9 cellular contexts compared by ENCODE assay signal in the genomic region with DNA sequence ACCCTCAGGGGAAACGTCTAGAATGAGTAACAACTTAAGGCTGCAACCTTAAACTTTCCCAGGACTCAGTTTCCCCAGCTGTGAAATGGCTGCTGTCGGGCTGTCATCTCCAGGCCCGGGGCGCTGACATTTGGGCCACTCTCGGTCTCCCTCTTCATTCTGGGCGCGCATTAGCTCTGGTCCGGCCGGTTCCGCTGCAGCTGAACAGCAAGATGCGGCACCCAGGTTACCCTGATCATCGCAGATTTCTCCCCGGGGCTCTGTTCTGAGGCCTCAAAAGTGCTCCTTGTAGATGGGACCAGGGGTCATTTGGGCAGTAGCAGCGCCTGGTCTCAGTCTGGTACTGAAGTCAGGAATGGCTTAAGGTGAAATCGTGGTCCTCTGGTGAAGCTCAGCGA. TPM values are rescaled to one million over a fixed set of nuclear protein-coding genes. Genes with fewer than 3 reads are reported as not detected.
DNase-seq lines count a peak whose midpoint lies in the region; ATAC-seq and TF ChIP-seq lines count a peak whose summit lies in the region.
"Had no signal": no experiment of that assay in that cellular context is flagged by ENCODE, and none has a peak within 500 bp of the region (broad histone marks: within the 10 kb centered on the region; RNA-seq: fewer than 3 reads in every experiment).

No MANE protein-coding gene starts in this region.

- intact Hi-C loops in body of pancreas (cut with DNase I) (no loop called here), aorta (cut with DNase I) (loop anchor here in 1 of 2 donors (5.0 kb wide), 1 partner anchor 103 kb away; the partner anchor contains the start of gene CFAP251)

- H2AFZ ChIP-seq in ACC112 (ENCODE audit: low read length, unreplicated experiment) = peak overlapping the region; percentile 17

- TF ChIP-seq POLR2A in body of pancreas (IDR thresholded peaks at IDR 0.05) = no peak

- H3K9ac ChIP-seq in mucosa of rectum (ENCODE audit: low read depth in 1 of 2, low read length in 2 of 2) = no peak overlapping the region

- H3K4me3 ChIP-seq in ACC112 (ENCODE audit: low read depth, low read length) (peak overlapping the region; percentile 70), HFF-Myc (replicated peaks; ENCODE audit: low read depth, low read length) (peak overlapping the region; percentile 53), body of pancreas (no peak overlapping the region), mucosa of rectum (ENCODE audit: low read length in 2 of 2) (peak overlapping the region; percentile 65 to 69), aorta (ENCODE audit: low read length in 2 of 2) (peak overlapping the region in 1 of 2 donors; percentile 96)

- no peaks in the 10 kb centered on the region for H3K79me2 ChIP-seq in ACC112 (ENCODE audit: control insufficient read depth, insufficient read depth, low read length, unreplicated experiment)

- peaks cover 2% of the 10 kb centered on the region for H3K4me1 ChIP-seq in ACC112 (ENCODE audit: control insufficient read depth, insufficient read depth, low read length, unreplicated experiment)
- H3K4me1 ChIP-seq in body of pancreas = peaks cover 36% of the 10 kb centered on the region
- H3K4me1 ChIP-seq in mucosa of rectum (ENCODE audit: control insufficient read depth in 2 of 2, insufficient read depth in 2 of 2, low read length in 2 of 2) = peaks cover 8 to 13% of the 10 kb centered on the region in 2 donors
- H3K4me1 ChIP-seq in aorta (ENCODE audit: control insufficient read depth in 1 of 2, insufficient read depth in 2 of 2, low read length in 2 of 2) = peaks cover 0 to 1% of the 10 kb centered on the region in 2 donors

- TF ChIP-seq CTCF in HFF-Myc (IDR thresholded peaks at IDR 0.05; ENCODE audit: low read depth, low read length, missing control alignments) (no peak), body of pancreas (IDR thresholded peaks at IDR 0.05) (no peak)

- no peaks in the 10 kb centered on the region for H3K9me3 ChIP-seq in body of pancreas
- H3K9me3 ChIP-seq in mucosa of rectum (ENCODE audit: control insufficient read depth in 2 of 2, low read length in 2 of 2) = no peaks in the 10 kb centered on the region
- no peaks in the 10 kb centered on the region for H3K9me3 ChIP-seq in aorta (ENCODE audit: control insufficient read depth, low read length)

- DNase-seq in HFF-Myc (ENCODE audit: extremely low read depth, low read depth) (no peak), body of pancreas (peak in 1 of 4 donors; percentile 14), aorta (no peak), AG08396 (ENCODE audit: low spot score) (no peak), SK-N-DZ (ENCODE audit: low spot score) (no peak)
- DNase-seq: GF-D8 had no signal

- no peak for ATAC-seq in body of pancreas
- ATAC-seq in aorta (ENCODE audit: low FRiP score) = no peak
- ATAC-seq in GM21528 (IDR thresholded peaks at IDR 0.05; ENCODE audit: low FRiP score, unreplicated experiment) = no peak

- H3K36me3 ChIP-seq in ACC112 (ENCODE audit: insufficient read depth, low read length) (no peaks in the 10 kb centered on the region), body of pancreas (replicated peaks in 1 of 2; ENCODE audit: insufficient read depth in 1 of 2, low read depth in 2 of 2) (no peaks in the 10 kb centered on the region), mucosa of rectum (ENCODE audit: control insufficient read depth in 2 of 2, insufficient read depth in 2 of 2, low read length in 2 of 2) (no peaks in the 10 kb centered on the region), aorta (ENCODE audit: control insufficient read depth in 1 of 2, insufficient read depth in 2 of 2, low read length in 1 of 2) (no peaks in the 10 kb centered on the region)

- 42 to 49% methylated on average over 15 to 16 of the region's 16 CpGs for WGBS in body of pancreas, 2 donors
- WGBS in aorta, 2 donors = 57 to 66% methylated on average over 15 to 16 of the region's 16 CpGs

- H3K27me3 ChIP-seq in ACC112 (ENCODE audit: insufficient read depth, low read length) (no peaks in the 10 kb centered on the region), body of pancreas (no peaks in the 10 kb centered on the region), mucosa of rectum (ENCODE audit: control insufficient read depth in 2 of 2, insufficient read depth in 2 of 2, low read length in 2 of 2) (no peaks in the 10 kb centered on the region), aorta (ENCODE audit: control insufficient read depth in 1 of 2, insufficient read depth in 2 of 2, low read length in 1 of 2) (no peaks in the 10 kb centered on the region)

- H3K27ac ChIP-seq in ACC112 (ENCODE audit: low read depth, low read length) (no peak overlapping the region), body of pancreas (peak overlapping the region; percentile 80 to 89 (median 84)), mucosa of rectum (ENCODE audit: low read depth in 2 of 2, low read length in 2 of 2) (no peak overlapping the region), aorta (ENCODE audit: low read depth in 1 of 2, low read length in 2 of 2) (no peak overlapping the region)

RNA-seq across cellular contexts. Expression of gene BCL7A, which starts 0.9 kb away (rescaled TPM):
- total RNA-seq in body of pancreas = 10 to 100 TPM; 19.1 to 25.2 TPM
- 1 to 10 TPM; 6.2 to 6.3 TPM for total RNA-seq in aorta
- polyA plus RNA-seq in aorta = 1 to 10 TPM; 1.1 to 2.7 TPM
- polyA plus RNA-seq in SK-N-DZ (2014; cell fraction: cytosol; rRNA removed) = 57.4 and 60.7 TPM in 2 replicates
- polyA plus RNA-seq in SK-N-DZ (2014; cell fraction: nucleus; rRNA removed) = 21.8 and 23.0 TPM in 2 replicates

RNA-seq across cellular contexts. Expression of gene MLXIP, which starts 57.8 kb away (rescaled TPM):
- total RNA-seq in body of pancreas (10 to 100 TPM; 43.6 to 84.0 TPM), aorta (10 to 100 TPM; 49.8 to 65.1 TPM)
- polyA plus RNA-seq in aorta = 10 to 100 TPM; 10.3 to 39.0 TPM
- polyA plus RNA-seq in SK-N-DZ (2014; cell fraction: cytosol; rRNA removed) = 15.9 and 17.4 TPM in 2 replicates
- 19.5 and 42.0 TPM in 2 replicates for polyA plus RNA-seq in SK-N-DZ (2014; cell fraction: nucleus; rRNA removed)

Comparison
In these comparisons a context has a peak if more than half of its experiments do, and no peak if none do; other contexts are left out.
1. H3K27ac ChIP-seq: peak in body of pancreas (4 of 4); none in ACC112 (single experiment), mucosa of rectum (0 of 2) and aorta (0 of 2).
2. H3K4me3 ChIP-seq: peak in ACC112 (single experiment), HFF-Myc (single experiment) and mucosa of rectum (2 of 2); none in body of pancreas (0 of 2).